8 cellular contexts compared by ENCODE assay signal in genomic region chr16:23060458-23061320, GRCh38.
DNase-seq lines count a peak whose midpoint lies in the region; ATAC-seq lines count a peak whose summit lies in the region.

No MANE protein-coding gene starts in this region.

- H3K27ac Mint-ChIP-seq in stimulated activated memory B cell treated with anti-CD40 and anti-IgM and Interleukin-4, amounts not matched to agents 10 μg/mL and 1 μg/mL and 100 μg/mL, for 72 hours: no peak overlapping the region

- DNase-seq in COLO829 (ENCODE audit: low spot score): peak; percentile 77
- peak; percentile 45 for DNase-seq in HK-2 (ENCODE audit: unreplicated experiment)
- peak; percentile 51 for DNase-seq in NOMO-1 treated with DMSO at 0.1 percent for 48 hours (lab: John Stamatoyannopoulos, UW; ENCODE audit: unreplicated experiment)
- DNase-seq in activated CD8-positive, alpha-beta memory T cell treated with anti-CD3 and anti-CD28 coated beads for 48 hours (ENCODE audit: low read depth in 2 of 3, low spot score in 2 of 3): peak in 2 of 3 experiments; percentile 10 to 29
- DNase-seq in epidermal melanocyte (ENCODE audit: insufficient read length, low spot score): peak; percentile 71
- DNase-seq in mucosa of gallbladder (ENCODE audit: low spot score): peak; percentile 73

- no peaks in the 10 kb centered on the region for H3K36me3 Mint-ChIP-seq in stimulated activated memory B cell treated with anti-CD40 and anti-IgM and Interleukin-4, amounts not matched to agents 10 μg/mL and 1 μg/mL and 100 μg/mL, for 72 hours

- peaks cover 3% of the 10 kb centered on the region for H3K9me3 Mint-ChIP-seq in stimulated activated memory B cell treated with anti-CD40 and anti-IgM and Interleukin-4, amounts not matched to agents 10 μg/mL and 1 μg/mL and 100 μg/mL, for 72 hours

- peak; percentile 79 for ATAC-seq in stimulated activated memory B cell treated with anti-CD40 and anti-IgM and Interleukin-4, amounts not matched to agents 10 μg/mL and 1 μg/mL and 100 μg/mL, for 72 hours
- no peak for ATAC-seq in GM19467 (IDR thresholded peaks at IDR 0.05; ENCODE audit: unreplicated experiment)

- H3K27me3 Mint-ChIP-seq in stimulated activated memory B cell treated with anti-CD40 and anti-IgM and Interleukin-4, amounts not matched to agents 10 μg/mL and 1 μg/mL and 100 μg/mL, for 72 hours: peaks cover 31% of the 10 kb centered on the region

- H3K4me1 Mint-ChIP-seq in stimulated activated memory B cell treated with anti-CD40 and anti-IgM and Interleukin-4, amounts not matched to agents 10 μg/mL and 1 μg/mL and 100 μg/mL, for 72 hours: peaks cover 6% of the 10 kb centered on the region

- H3K4me3 Mint-ChIP-seq in stimulated activated memory B cell treated with anti-CD40 and anti-IgM and Interleukin-4, amounts not matched to agents 10 μg/mL and 1 μg/mL and 100 μg/mL, for 72 hours: no peak overlapping the region

Comparison
In these comparisons a context has a peak if more than half of its experiments do, and no peak if none do; other contexts are left out.
1. DNase-seq: peak in every context shown above with its lines; median percentile 77 in COLO829; 73 in mucosa of gallbladder; 71 in epidermal melanocyte; 51 in NOMO-1 treated with DMSO at 0.1 percent for 48 hours; 45 in HK-2; 20 in activated CD8-positive, alpha-beta memory T cell treated with anti-CD3 and anti-CD28 coated beads for 48 hours.